ENCODE assay signal across 17 cellular contexts in the genomic region with DNA sequence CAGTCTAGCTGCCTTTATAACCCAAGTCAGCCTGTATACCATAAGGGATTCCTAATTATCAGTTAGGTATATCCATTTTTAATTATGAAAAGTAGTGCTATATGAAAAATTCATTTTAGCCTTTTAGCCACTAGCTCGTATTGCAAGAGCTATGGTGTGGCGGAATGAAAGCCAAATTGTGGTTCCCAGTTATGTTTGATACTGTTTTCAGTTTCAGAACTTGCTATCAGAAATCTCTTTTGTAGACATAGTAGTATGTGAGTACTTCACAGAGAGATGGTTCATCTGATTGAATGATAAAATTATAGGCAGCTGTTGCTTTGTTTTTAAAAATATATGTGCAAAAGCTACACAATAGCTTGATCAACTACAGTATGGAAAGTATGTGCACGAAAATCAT.
A peak's percentile ranks its signal among the peaks of the same experiment; 100 is the strongest.
DNase-seq lines count a peak whose midpoint lies in the region; ATAC-seq and TF ChIP-seq lines count a peak whose summit lies in the region.
"Had no signal": no experiment of that assay in that cellular context is flagged by ENCODE, and none has a peak within 500 bp of the region (broad histone marks: within the 10 kb centered on the region; RNA-seq: fewer than 3 reads in every experiment).

No MANE protein-coding gene starts in this region.

- peaks cover 4% of the 10 kb centered on the region for H3K36me3 Mint-ChIP-seq in activated CD8-positive, alpha-beta T cell treated with anti-CD3 and anti-CD28 coated beads for 36 hours (ENCODE audit: low read depth)
- H3K36me3 Mint-ChIP-seq in activated CD8-positive, alpha-beta T cell treated with anti-CD3 and anti-CD28 coated beads, Interleukin-2, amount 10 ng/mL, durations not matched to agents 7 days and 5 days (ENCODE audit: low read depth) = no peaks in the 10 kb centered on the region
- peaks cover 2% of the 10 kb centered on the region for H3K36me3 Mint-ChIP-seq in central memory CD8-positive, alpha-beta T cell (ENCODE audit: insufficient read depth)
- H3K36me3 Mint-ChIP-seq: CD14-positive monocyte had no signal

- H2AFZ ChIP-seq in hepatocyte = no peak overlapping the region

- 96% methylated on average over 3 of the region's 3 CpGs for WGBS in hepatocyte (ENCODE audit: low lambda C conversion rate, missing lambda C conversion rate)

- peaks cover 10% of the 10 kb centered on the region for H3K4me1 ChIP-seq in hepatocyte (ENCODE audit: insufficient read depth)
- H3K4me1 ChIP-seq: ascending aorta had no signal

- intact Hi-C loops in activated CD8-positive, alpha-beta T cell treated with anti-CD3 and anti-CD28 coated beads for 36 hours (cut with micrococcal nuclease) = no loop called here

- H3K9me2 ChIP-seq in hepatocyte (replicated peaks; ENCODE audit: insufficient read depth) = no peaks in the 10 kb centered on the region

- no peaks in the 10 kb centered on the region for H3K27me3 ChIP-seq in hepatocyte
- H3K27me3 ChIP-seq: ascending aorta had no signal

- TF ChIP-seq CTCF in activated CD8-positive, alpha-beta T cell treated with anti-CD3 and anti-CD28 coated beads for 36 hours (IDR thresholded peaks at IDR 0.05) = no peak
- no peak for TF ChIP-seq CTCF in hepatocyte (IDR thresholded peaks at IDR 0.05; ENCODE audit: poor library complexity)

- no peak overlapping the region for H3K27ac Mint-ChIP-seq in activated CD8-positive, alpha-beta T cell treated with anti-CD3 and anti-CD28 coated beads for 36 hours
- no peak overlapping the region for H3K27ac Mint-ChIP-seq in activated CD8-positive, alpha-beta T cell treated with anti-CD3 and anti-CD28 coated beads, Interleukin-2, amount 10 ng/mL, durations not matched to agents 7 days and 5 days
- H3K27ac Mint-ChIP-seq in central memory CD8-positive, alpha-beta T cell (ENCODE audit: low read depth) = peak overlapping the region; percentile 90
- H3K27ac Mint-ChIP-seq: CD14-positive monocyte had no signal

- H3K27ac ChIP-seq in hepatocyte = no peak overlapping the region
- H3K27ac ChIP-seq: ascending aorta had no signal

- POLR2A ChIA-PET in activated CD8-positive, alpha-beta T cell treated with anti-CD3 and anti-CD28 coated beads for 36 hours (lab: Charles Lee) = interaction anchor here (1.6 kb wide), 1 partner anchor 49 kb away, joined by 3 read pairs; no protein-coding TSS in a partner anchor
- POLR2A ChIA-PET in activated CD8-positive, alpha-beta T cell treated with anti-CD3 and anti-CD28 coated beads, Interleukin-2, amount 10 ng/mL, durations not matched to agents 7 days and 5 days (lab: Charles Lee) = no interaction called here

- H3K27me3 Mint-ChIP-seq in activated CD8-positive, alpha-beta T cell treated with anti-CD3 and anti-CD28 coated beads for 36 hours = no peaks in the 10 kb centered on the region
- H3K27me3 Mint-ChIP-seq in activated CD8-positive, alpha-beta T cell treated with anti-CD3 and anti-CD28 coated beads, Interleukin-2, amount 10 ng/mL, durations not matched to agents 7 days and 5 days (ENCODE audit: low read depth) = no peaks in the 10 kb centered on the region
- H3K27me3 Mint-ChIP-seq in central memory CD8-positive, alpha-beta T cell = no peaks in the 10 kb centered on the region

- H3K4me3 Mint-ChIP-seq in activated CD8-positive, alpha-beta T cell treated with anti-CD3 and anti-CD28 coated beads for 36 hours = no peak overlapping the region
- no peak overlapping the region for H3K4me3 Mint-ChIP-seq in activated CD8-positive, alpha-beta T cell treated with anti-CD3 and anti-CD28 coated beads, Interleukin-2, amount 10 ng/mL, durations not matched to agents 7 days and 5 days
- peak overlapping the region; percentile 19 for H3K4me3 Mint-ChIP-seq in central memory CD8-positive, alpha-beta T cell
- H3K4me3 Mint-ChIP-seq: CD14-positive monocyte, H9 had no signal

- peaks cover 10% of the 10 kb centered on the region for H3K4me1 Mint-ChIP-seq in activated CD8-positive, alpha-beta T cell treated with anti-CD3 and anti-CD28 coated beads for 36 hours (ENCODE audit: low read depth)
- H3K4me1 Mint-ChIP-seq in activated CD8-positive, alpha-beta T cell treated with anti-CD3 and anti-CD28 coated beads, Interleukin-2, amount 10 ng/mL, durations not matched to agents 7 days and 5 days (ENCODE audit: low read depth) = peaks cover 15% of the 10 kb centered on the region
- peaks cover 34% of the 10 kb centered on the region for H3K4me1 Mint-ChIP-seq in central memory CD8-positive, alpha-beta T cell
- H3K4me1 Mint-ChIP-seq: CD14-positive monocyte had no signal

- H3K4me2 ChIP-seq in hepatocyte = no peak overlapping the region

- no peaks in the 10 kb centered on the region for H4K20me1 ChIP-seq in hepatocyte (ENCODE audit: insufficient read depth, poor library complexity, severe bottlenecking)

- CTCF ChIA-PET in activated CD8-positive, alpha-beta T cell treated with anti-CD3 and anti-CD28 coated beads for 36 hours (lab: Charles Lee) = interaction anchor here (1.3 to 2.1 kb wide), 4 partner anchors 16 to 58 kb away, joined by 3 to 9 read pairs (median 5); no protein-coding TSS in a partner anchor
- CTCF ChIA-PET in activated CD8-positive, alpha-beta T cell treated with anti-CD3 and anti-CD28 coated beads, Interleukin-2, amount 10 ng/mL, durations not matched to agents 7 days and 5 days (lab: Charles Lee) = interaction anchor here (0.9 to 1.6 kb wide), 4 partner anchors 23 to 102 kb away, joined by 3 to 8 read pairs (median 4); no protein-coding TSS in a partner anchor

- no peaks in the 10 kb centered on the region for H3K79me2 ChIP-seq in hepatocyte

- no peaks in the 10 kb centered on the region for H3K9me3 ChIP-seq in hepatocyte (ENCODE audit: low read depth)
- H3K9me3 ChIP-seq: ascending aorta had no signal

- no peaks in the 10 kb centered on the region for H3K36me3 ChIP-seq in hepatocyte (replicated peaks; ENCODE audit: insufficient read depth, low read depth)
- H3K36me3 ChIP-seq: ascending aorta had no signal

- no peaks in the 10 kb centered on the region for H3K9me3 Mint-ChIP-seq in activated CD8-positive, alpha-beta T cell treated with anti-CD3 and anti-CD28 coated beads for 36 hours
- H3K9me3 Mint-ChIP-seq in activated CD8-positive, alpha-beta T cell treated with anti-CD3 and anti-CD28 coated beads, Interleukin-2, amount 10 ng/mL, durations not matched to agents 7 days and 5 days (ENCODE audit: insufficient read depth) = no peaks in the 10 kb centered on the region
- H3K9me3 Mint-ChIP-seq in central memory CD8-positive, alpha-beta T cell = no peaks in the 10 kb centered on the region
- H3K9me3 Mint-ChIP-seq: CD14-positive monocyte, H9, neural crest cell had no signal

- DNase-seq in activated CD8-positive, alpha-beta T cell treated with anti-CD3 and anti-CD28 coated beads for 36 hours = peak; percentile 24
- DNase-seq in activated CD8-positive, alpha-beta T cell treated with anti-CD3 and anti-CD28 coated beads, Interleukin-2, amount 10 ng/mL, durations not matched to agents 7 days and 5 days = no peak
- DNase-seq in central memory CD8-positive, alpha-beta T cell (ENCODE audit: low spot score in 2 of 2) = no peak
- DNase-seq in hepatocyte (ENCODE audit: low spot score) = no peak
- no peak for DNase-seq in NCI-H1105 (lab: John Stamatoyannopoulos, UW)
- DNase-seq in NCI-H1048 (lab: John Stamatoyannopoulos, UW) = no peak
- DNase-seq: activated CD4-positive, alpha-beta T cell treated with anti-CD3 and anti-CD28 coated beads for 4 hours; DND-41; H9; mesenchymal stem cell; NK-92 treated with Interleukin-12 subunit alpha and Interleukin-12 subunit beta, amount 100 ng/mL, for 24 hours; Right ventricle myocardium superior had no signal

- H3K4me3 ChIP-seq in hepatocyte = no peak overlapping the region
- H3K4me3 ChIP-seq: ascending aorta had no signal

- ATAC-seq in activated CD8-positive, alpha-beta T cell treated with anti-CD3 and anti-CD28 coated beads for 36 hours = peak; percentile 39
- ATAC-seq in activated CD8-positive, alpha-beta T cell treated with anti-CD3 and anti-CD28 coated beads, Interleukin-2, amount 10 ng/mL, durations not matched to agents 7 days and 5 days = no peak
- ATAC-seq in GM19468 (IDR thresholded peaks at IDR 0.05; ENCODE audit: extremely low read depth, unreplicated experiment) = peak; percentile 90
- ATAC-seq in HG03159 (IDR thresholded peaks at IDR 0.05; ENCODE audit: unreplicated experiment) = peak; percentile 77
- ATAC-seq in central memory CD8-positive, alpha-beta T cell (replicated peaks; ENCODE audit: extremely low read depth, poor library complexity, severe bottlenecking) = peak; percentile 42
